Comparison of ENCODE assay signal across 9 cellular contexts in the genomic region with DNA sequence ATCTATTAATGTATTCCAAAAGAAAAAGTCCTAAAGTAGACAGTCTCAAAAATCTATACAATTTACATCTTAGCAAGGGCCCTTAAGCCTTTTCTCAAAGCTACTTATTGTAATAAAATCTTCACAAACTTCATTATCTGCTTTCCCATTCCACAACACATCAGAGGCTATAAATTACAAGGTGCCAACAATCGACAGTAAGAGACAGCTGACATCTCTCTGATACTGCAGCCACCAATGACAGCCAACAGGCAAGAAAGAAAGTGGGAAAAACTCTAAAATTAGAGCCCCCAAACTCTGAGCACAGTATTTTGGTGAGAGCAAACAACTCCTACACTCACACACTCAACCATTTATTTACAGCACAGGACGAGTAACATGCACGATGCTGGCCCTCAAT. TPM values are rescaled to one million over a fixed set of nuclear protein-coding genes. Genes with fewer than 3 reads are reported as not detected.
DNase-seq lines count a peak whose midpoint lies in the region; ATAC-seq, FAIRE-seq and TF ChIP-seq lines count a peak whose summit lies in the region.
"Had no signal": no experiment of that assay in that cellular context is flagged by ENCODE, and none has a peak within 500 bp of the region (broad histone marks: within the 10 kb centered on the region; RNA-seq: fewer than 3 reads in every experiment).

No MANE protein-coding gene starts in this region.

- H3K4me2 ChIP-seq in DND-41 (ENCODE audit: insufficient read depth, low read length) = 0 out of 2 replicates have a peak overlapping the region, but pooled peaks have one; percentile 89

- ATAC-seq in DND-41 (ENCODE audit: insufficient read depth, low read depth) (no peak), pancreas (no peak), GM18858 (IDR thresholded peaks at IDR 0.05; ENCODE audit: unreplicated experiment) (no peak), left lobe of liver (no peak), HG03565 (IDR thresholded peaks at IDR 0.05; ENCODE audit: unreplicated experiment) (no peak)

- H3K9me3 ChIP-seq in DND-41 (ENCODE audit: insufficient read depth, low read length, severe bottlenecking) (no peaks in the 10 kb centered on the region), endocrine pancreas (ENCODE audit: control insufficient read depth, low read length) (no peaks in the 10 kb centered on the region), pancreas (no peaks in the 10 kb centered on the region)

- H3K27me3 ChIP-seq in DND-41 (ENCODE audit: insufficient read depth, low read length, poor library complexity) (no peaks in the 10 kb centered on the region), endocrine pancreas (ENCODE audit: control insufficient read depth, insufficient read depth, low read length) (no peaks in the 10 kb centered on the region), pancreas (no peaks in the 10 kb centered on the region)

- WGBS in pancreas, 2 donors = 3 to 8% methylated on average over 3 of the region's 3 CpGs

- H3K79me2 ChIP-seq in DND-41 (ENCODE audit: insufficient read depth, low read length) = peaks cover 13% of the 10 kb centered on the region

- FAIRE-seq in pancreas (lab: Jason Lieb, UNC) = no peak

- TF ChIP-seq CTCF in DND-41 (IDR thresholded peaks at IDR 0.05; ENCODE audit: borderline replicate concordance, extremely low read depth, low read length, poor library complexity, severe bottlenecking) (no peak), pancreas (IDR thresholded peaks at IDR 0.05) (no peak)

- H3K4me3 ChIP-seq in DND-41 (ENCODE audit: low read depth in 1 of 2, low read length in 2 of 2) (no peak overlapping the region), endocrine pancreas (ENCODE audit: control insufficient read depth, insufficient read depth, low read length) (peak overlapping the region; percentile 83), pancreas (peak overlapping the region in 3 of 4 donors; percentile 2 to 70 (median 69))

- H3K4me1 ChIP-seq in DND-41 (ENCODE audit: insufficient read depth, low read length) (peaks cover 27% of the 10 kb centered on the region), endocrine pancreas (ENCODE audit: control insufficient read depth, insufficient read depth, low read length) (no peaks in the 10 kb centered on the region), pancreas (peaks cover 17 to 22% (median 19%) of the 10 kb centered on the region in 3 donors)

- H3K9ac ChIP-seq in DND-41 (ENCODE audit: low read depth, low read length) = no peak overlapping the region
- H3K9ac ChIP-seq in endocrine pancreas (ENCODE audit: control insufficient read depth, insufficient read depth, low read length) = no peak overlapping the region

- DNase-seq in DND-41 = no peak
- DNase-seq in OCI-M1 (lab: John Stamatoyannopoulos, UW) = peak; percentile 47
- no peak for DNase-seq in pancreas
- DNase-seq in effector CD8-positive, alpha-beta T cell (lab: John Stamatoyannopoulos, UW) = no peak
- no peak for DNase-seq in left lobe of liver (ENCODE audit: low spot score)
- DNase-seq: NCI-H187 treated with DMSO at 0.1 percent for 48 hours had no signal

- H3K27ac ChIP-seq in DND-41 (ENCODE audit: low read length) (no peak overlapping the region), pancreas (peak overlapping the region in 2 of 4 donors; percentile 95 to 97)

- intact Hi-C loops in pancreas (cut with DNase I) = no loop called here

- H3K36me3 ChIP-seq in DND-41 (ENCODE audit: insufficient read depth, low read length) = peaks cover 42% of the 10 kb centered on the region
- peaks cover 5% of the 10 kb centered on the region for H3K36me3 ChIP-seq in endocrine pancreas (ENCODE audit: control insufficient read depth, insufficient read depth, low read length)
- H3K36me3 ChIP-seq in pancreas = peaks cover 0 to 34% (median 16%) of the 10 kb centered on the region in 3 donors

- no peak overlapping the region for H2AFZ ChIP-seq in DND-41 (ENCODE audit: low read depth, low read length)

- H4K20me1 ChIP-seq in DND-41 (ENCODE audit: insufficient read depth, low read length) = no peaks in the 10 kb centered on the region

RNA-seq across cellular contexts. Expression of a gene that starts 2.2 kb away (rescaled TPM):
- total RNA-seq in pancreas = 10 to 100 TPM; 25.8 to 40.1 (median 32.4) TPM
- 10 to 100 TPM; 28.9 to 30.6 TPM for polyA plus RNA-seq in pancreas
- total RNA-seq in left lobe of liver = 22.2 TPM

RNA-seq across cellular contexts. Expression of a gene that starts 15.7 kb away (rescaled TPM):
- total RNA-seq in pancreas (not detected), left lobe of liver (not detected)
- under 1 TPM in 1 of 2 donors, not detected in 1; 0.07 TPM for polyA plus RNA-seq in pancreas

RNA-seq across cellular contexts. Expression of a gene that starts 49.3 kb away (rescaled TPM):
- 10 to 100 TPM in 1 of 6 donors, 1 to 10 TPM in 5; 1.6 to 15.0 (median 2.6) TPM for total RNA-seq in pancreas
- polyA plus RNA-seq in pancreas = 1 to 10 TPM; 6.0 to 7.5 TPM
- total RNA-seq in left lobe of liver = 3.0 TPM

Comparison
In these comparisons a context has a peak if more than half of its experiments do, and no peak if none do; other contexts are left out.
1. H3K4me3 ChIP-seq: peak in endocrine pancreas (single experiment) and pancreas (3 of 4); none in DND-41 (0 of 2).